8 cellular contexts compared by ENCODE assay signal in genomic region chr2:144524190-144524957, GRCh38. TPM values are rescaled to one million over a fixed set of nuclear protein-coding genes. Genes with fewer than 3 reads are reported as not detected.
DNase-seq lines count a peak whose midpoint lies in the region; ATAC-seq, FAIRE-seq and TF ChIP-seq lines count a peak whose summit lies in the region.

No MANE protein-coding gene starts in this region.

- peaks cover 71% of the 10 kb centered on the region for H3K27me3 Mint-ChIP-seq in T-helper 2 cell treated with Interferon-gamma antibody and Interleukin-4, amounts not matched to agents 5 μg/mL and 100 μg/mL, for 36 hours (ENCODE audit: low read depth)

- H2BK120ac ChIP-seq in H1 (replicated peaks; ENCODE audit: low read depth, low read length) = no peak overlapping the region

- H3K9me3 ChIP-seq in H1 (ENCODE audit: insufficient read depth in 2 of 2, low read depth in 1 of 2, low read length in 1 of 2) = no peaks in the 10 kb centered on the region
- H3K9me3 ChIP-seq in mesodermal cell (ENCODE audit: control insufficient read depth, low read length) = no peaks in the 10 kb centered on the region
- H3K9me3 ChIP-seq in tibial artery = no peaks in the 10 kb centered on the region

- H2BK20ac ChIP-seq in H1 (ENCODE audit: low read length) = no peak overlapping the region

- TF ChIP-seq POLR2A in H1 (IDR thresholded peaks at IDR 0.05; ENCODE audit: control extremely low read depth in 1 of 2, low read depth in 2 of 2, low read length in 2 of 2) = no peak

- no peak for TF ChIP-seq CTCF in H1 (IDR thresholded peaks at IDR 0.05; ENCODE audit: control extremely low read depth in 1 of 3, insufficient read depth in 1 of 3, low read depth in 1 of 3, low read length in 3 of 3)
- TF ChIP-seq CTCF in tibial artery (IDR thresholded peaks at IDR 0.05) = no peak

- no peak overlapping the region for H3K56ac ChIP-seq in H1 (replicated peaks; ENCODE audit: insufficient read length, low read depth, low read length)

- peak overlapping the region; percentile 86 for H3K4me3 Mint-ChIP-seq in T-helper 2 cell treated with Interferon-gamma antibody and Interleukin-4, amounts not matched to agents 5 μg/mL and 100 μg/mL, for 36 hours

- H3K4me1 ChIP-seq in H1 (replicated peaks in 1 of 4; ENCODE audit: control insufficient read depth in 3 of 4, insufficient read depth in 4 of 4, low read length in 3 of 4) = peaks cover 4 to 14% (median 4%) of the 10 kb centered on the region in 4 experiments; a peak in 6 of 7 replicates
- peaks cover 14% of the 10 kb centered on the region for H3K4me1 ChIP-seq in mesodermal cell (ENCODE audit: control insufficient read depth, insufficient read depth, low read length, poor library complexity, severe bottlenecking)
- peaks cover 0 to 56% (median 8%) of the 10 kb centered on the region in 4 donors for H3K4me1 ChIP-seq in tibial artery

- DNase-seq in T-helper 2 cell treated with Interferon-gamma antibody and Interleukin-4, amounts not matched to agents 5 μg/mL and 100 μg/mL, for 36 hours (ENCODE audit: low spot score) = no peak
- DNase-seq in T-helper 2 cell (no peak), SK-MEL-5 (ENCODE audit: low read depth, low spot score) (peak; percentile 51), H1 (ENCODE audit: low read depth in 1 of 2, low spot score in 2 of 2) (peak in 1 of 2 experiments; percentile 83), tibial artery (peak; percentile 70 to 86), amniotic stem cell (lab: John Stamatoyannopoulos, UW) (no peak)

- 2% methylated on average over 38 of the region's 54 CpGs; no CpG with 5 or more reads in 1 of the 2 experiments for WGBS in H1 (ENCODE audit: extremely low coverage in 1 of 2, insufficient coverage in 1 of 2, insufficient read length in 1 of 2, insufficient replicate concordance in 2 of 2, low coverage in 1 of 2, low lambda C conversion rate in 2 of 2, missing lambda C conversion rate in 1 of 2), 2 experiments
- 0 to 2% methylated on average over 5 to 9 of the region's 54 CpGs for WGBS in mesodermal cell (ENCODE audit: insufficient coverage in 2 of 2), 2 experiments

- peaks cover 18% of the 10 kb centered on the region for H3K23me2 ChIP-seq in H1 (ENCODE audit: low read depth, low read length)

- TF ChIP-seq RAD21 in H1 (IDR thresholded peaks at IDR 0.05 in 1 of 2, conservative IDR thresholded peaks at IDR 0.05 in 1 of 2; ENCODE audit: low read depth in 2 of 2, low read length in 2 of 2) = no peak

- FAIRE-seq in H1 (lab: Jason Lieb, UNC) = no peak

- H3K36me3 Mint-ChIP-seq in T-helper 2 cell treated with Interferon-gamma antibody and Interleukin-4, amounts not matched to agents 5 μg/mL and 100 μg/mL, for 36 hours (ENCODE audit: low read depth) = no peaks in the 10 kb centered on the region

- no peak overlapping the region for H4K91ac ChIP-seq in H1 (replicated peaks; ENCODE audit: insufficient read length, low read length)

- H3K4me2 ChIP-seq in H1 (ENCODE audit: insufficient read depth in 1 of 2, low read depth in 2 of 2, low read length in 2 of 2) = peak overlapping the region; percentile 80 to 95

- in situ Hi-C loops in SK-MEL-5 (cut with HindIII; ENCODE audit: low pct_unique_long_range_greater_than_20kb, low sequenced_read_pairs) = loop anchor here (25.0 kb wide), 1 partner anchor 413 kb away; no protein-coding TSS in a partner anchor

- peaks cover 0 to 2% of the 10 kb centered on the region in 2 experiments for H4K20me1 ChIP-seq in H1 (replicated peaks in 1 of 2; ENCODE audit: control insufficient read depth in 1 of 2, insufficient read depth in 2 of 2, low read length in 2 of 2)

- peak overlapping the region; percentile 78; the same call in 1 of the 2 replicates for H3K18ac ChIP-seq in H1 (ENCODE audit: extremely low read depth, low read length)

- peak overlapping the region; percentile 33 for H3K27ac Mint-ChIP-seq in T-helper 2 cell treated with Interferon-gamma antibody and Interleukin-4, amounts not matched to agents 5 μg/mL and 100 μg/mL, for 36 hours

- H3K4me1 Mint-ChIP-seq in T-helper 2 cell treated with Interferon-gamma antibody and Interleukin-4, amounts not matched to agents 5 μg/mL and 100 μg/mL, for 36 hours (ENCODE audit: low read depth) = peaks cover 18% of the 10 kb centered on the region

- H2BK15ac ChIP-seq in H1 (ENCODE audit: low read length) = no peak overlapping the region

- no peak overlapping the region for H4K5ac ChIP-seq in H1 (ENCODE audit: insufficient read length, low read depth, low read length)

- H2BK5ac ChIP-seq in H1 (ENCODE audit: low read depth, low read length) = no peak overlapping the region; the same call in 1 of the 2 replicates

- H3K9ac ChIP-seq in H1 (replicated peaks in 1 of 4; ENCODE audit: extremely low read depth in 1 of 4, low read depth in 3 of 4, low read length in 3 of 4) = peak overlapping the region in 1 of 4 experiments; percentile 33; a peak in 1 of 7 replicates

- no peak overlapping the region for H3K27ac ChIP-seq in H1 (ENCODE audit: low read depth, low read length)
- H3K27ac ChIP-seq in mesodermal cell (ENCODE audit: low read depth, low read length, severe bottlenecking) = peak overlapping the region; percentile 77
- H3K27ac ChIP-seq in tibial artery = peak overlapping the region; percentile 97 to 99

- intact Hi-C loops in tibial artery (cut with DNase I; ENCODE audit: low total_unique reads) = loop anchor here (10.0 kb wide), 1 partner anchor 500 kb away; no protein-coding TSS in a partner anchor

- no peak overlapping the region for H3K14ac ChIP-seq in H1 (ENCODE audit: insufficient read length)

- peak overlapping the region; percentile 89; the same call in 1 of the 2 replicates for H2AFZ ChIP-seq in H1 (ENCODE audit: low read length)

- peaks cover 17 to 26% (median 25%) of the 10 kb centered on the region in 4 experiments for H3K27me3 ChIP-seq in H1 (replicated peaks in 1 of 4; ENCODE audit: control insufficient read depth in 3 of 4, extremely low read depth in 1 of 4, insufficient read depth in 3 of 4, low read length in 3 of 4)
- no peaks in the 10 kb centered on the region for H3K27me3 ChIP-seq in tibial artery

- H3K9me3 Mint-ChIP-seq in T-helper 2 cell treated with Interferon-gamma antibody and Interleukin-4, amounts not matched to agents 5 μg/mL and 100 μg/mL, for 36 hours = no peaks in the 10 kb centered on the region

- POLR2A ChIA-PET in H1 (lab: Charles Lee; ENCODE audit: partially characterized antibody) = interaction anchor here (0.7 to 1.3 kb wide), 3 partner anchors 14 to 372 kb away, joined by 3 read pairs; no protein-coding TSS in a partner anchor

- H2BK12ac ChIP-seq in H1 (ENCODE audit: low read depth, low read length) = 0 out of 2 replicates have a peak overlapping the region, but pooled peaks have one; percentile 27

- CTCF ChIA-PET in H1 (lab: Charles Lee; ENCODE audit: partially characterized antibody) = interaction anchor here (0.6 to 1.2 kb wide), 6 partner anchors 75 to 568 kb away, joined by 3 to 5 read pairs (median 3); no protein-coding TSS in a partner anchor

- H3K4me3 ChIP-seq in H1 (ENCODE audit: extremely low read depth in 1 of 4, insufficient read depth in 2 of 4, low read depth in 3 of 4, low read length in 4 of 4) (peak overlapping the region; percentile 29 to 62 (median 52); a peak in 7 of 8 replicates), mesodermal cell (ENCODE audit: extremely low read depth, insufficient read depth, low read length, poor library complexity, severe bottlenecking) (peak overlapping the region; percentile 46), tibial artery (peak overlapping the region; percentile 71 to 73)

- H4K8ac ChIP-seq in H1 (ENCODE audit: extremely low read depth, insufficient read depth, low read length) = no peak overlapping the region

- no peak for ATAC-seq in HG02981 (IDR thresholded peaks at IDR 0.05; ENCODE audit: unreplicated experiment)

- no peaks in the 10 kb centered on the region for H3K79me1 ChIP-seq in H1 (ENCODE audit: low read depth, low read length)

- no peak overlapping the region for H3K4ac ChIP-seq in H1 (replicated peaks; ENCODE audit: insufficient read length, low read depth, low read length)

- no peak overlapping the region for H2AK5ac ChIP-seq in H1 (ENCODE audit: low read depth, low read length)

- no peaks in the 10 kb centered on the region for H3K36me3 ChIP-seq in H1 (ENCODE audit: control insufficient read depth in 2 of 4, insufficient read depth in 4 of 4, low read length in 3 of 4)
- no peaks in the 10 kb centered on the region for H3K36me3 ChIP-seq in mesodermal cell (ENCODE audit: control insufficient read depth, insufficient read depth, low read length)
- no peaks in the 10 kb centered on the region for H3K36me3 ChIP-seq in tibial artery

- H3K79me2 ChIP-seq in H1 (ENCODE audit: control insufficient read depth in 1 of 2, insufficient read depth in 2 of 2, low read length in 2 of 2) = no peaks in the 10 kb centered on the region

- TF ChIP-seq EP300 in H1 (IDR thresholded peaks at IDR 0.05; ENCODE audit: borderline replicate concordance in 1 of 2, low read depth in 2 of 2, low read length in 2 of 2) = no peak

- no peak overlapping the region for H3K23ac ChIP-seq in H1 (ENCODE audit: insufficient read length)

TF ChIP-seq in H1, 55 proteins besides CTCF, POLR2A, EP300 and RAD21 (continues in another document):
- 0 out of 2 replicates have a peak, but pooled peaks have one; percentile 18 for TF ChIP-seq POU5F1 (IDR thresholded peaks at IDR 0.05; ENCODE audit: low read depth, low read length)
- TF ChIP-seq NANOG (IDR thresholded peaks at IDR 0.05; ENCODE audit: insufficient read depth, low read depth, low read length, poor library complexity, severe bottlenecking) = peak; percentile 43
- TF ChIP-seq SIRT6 (IDR thresholded peaks at IDR 0.05; ENCODE audit: low read length) = no peak
- no peak for TF ChIP-seq CBX8 (IDR thresholded peaks at IDR 0.05; ENCODE audit: borderline replicate concordance, low read depth, low read length)
- TF ChIP-seq SUZ12 (IDR thresholded peaks at IDR 0.05; ENCODE audit: low read length) = no peak
- TF ChIP-seq HDAC2 (IDR thresholded peaks at IDR 0.05; ENCODE audit: borderline replicate concordance in 1 of 2, low read depth in 2 of 2, low read length in 2 of 2) = 0 out of 4 replicates have a peak, but pooled peaks of 1 of the 2 experiments have one; percentile 42

RNA-seq across cellular contexts. Expression of gene ZEB2, which starts 4.5 kb away (rescaled TPM):
- total RNA-seq in SK-MEL-5 (2014; rRNA removed; shearing (Covaris generic)) = 71.9 and 85.0 TPM in 2 replicates
- 32.1 and 53.9 TPM in 2 replicates for polyA plus RNA-seq in SK-MEL-5 (2015; cell fraction: cytosol; rRNA removed)
- 45.6 and 57.5 TPM in 2 replicates for polyA plus RNA-seq in SK-MEL-5 (2015; cell fraction: nucleus; rRNA removed)
- total RNA-seq in H1 (2021; fragmentation: NEBNext Ultra II Directional; extraction: Animal tissue kit (Norgen Biotek cat#: 25700)) = 0.13 TPM in 1 of 2 replicates, not detected in the other
- 0.22 and 0.38 TPM in 2 replicates for polyA plus RNA-seq in H1 (2011; rRNA removed)
- 0.40 TPM for polyA plus RNA-seq in H1 (2011; cell fraction: cytosol; rRNA removed)
- 1.00 TPM for polyA plus RNA-seq in H1 (2011; cell fraction: nucleus; rRNA removed)
- polyA plus RNA-seq in H1 (2012, experiment 1 of 2) = 0.46 to 0.78 TPM (median 0.66 TPM) in 4 replicates
- polyA plus RNA-seq in H1 (2012, experiment 2 of 2) = 0.07 TPM
- polyA plus RNA-seq in H1 (2013, experiment 1 of 2) = 0.04 TPM
- polyA plus RNA-seq in H1 (2013, experiment 2 of 2) = 0.04 TPM
- 1.2 and 1.6 TPM in 2 replicates for polyA minus RNA-seq in H1 (2011; rRNA and poly(A)+ RNA removed)
- polyA minus RNA-seq in H1 (2011; cell fraction: cytosol; rRNA and poly(A)+ RNA removed) = 1.8 TPM
- polyA minus RNA-seq in H1 (2011; cell fraction: nucleus; rRNA and poly(A)+ RNA removed) = 3.4 TPM
- 70.9 TPM for polyA plus RNA-seq in mesodermal cell (2013, experiment 1 of 2)
- 70.0 TPM for polyA plus RNA-seq in mesodermal cell (2013, experiment 2 of 2)

Comparison
In these comparisons a context has a peak if more than half of its experiments do, and no peak if none do; other contexts are left out.
1. DNase-seq: peak in SK-MEL-5 (single experiment) and tibial artery (2 of 2); none in T-helper 2 cell treated with Interferon-gamma antibody and Interleukin-4, amounts not matched to agents 5 μg/mL and 100 μg/mL, for 36 hours (single experiment), T-helper 2 cell (0 of 5) and amniotic stem cell (single experiment).
2. RNA of gene ZEB2, which starts 4.5 kb away (total RNA-seq): 71.9 to 85.0 TPM in SK-MEL-5; 0.13 TPM in H1; every median in the first group is over 10 times any median in the second.
3. Peak in every context shown above with its lines, with median percentiles within 50 percentile points of each other: H3K4me3 ChIP-seq.